ENCODE assay signal across 13 cellular contexts in genomic region chr5:71483355-71483754, GRCh38. TPM values are rescaled to one million over a fixed set of nuclear protein-coding genes. Genes with fewer than 3 reads are reported as not detected.
DNase-seq lines count a peak whose midpoint lies in the region; ATAC-seq and TF ChIP-seq lines count a peak whose summit lies in the region.
"Had no signal": no experiment of that assay in that cellular context is flagged by ENCODE, and none has a peak within 500 bp of the region (broad histone marks: within the 10 kb centered on the region; RNA-seq: fewer than 3 reads in every experiment).

No MANE protein-coding gene starts in this region.

- DNase-seq in DMS53 (lab: John Stamatoyannopoulos, UW) (peak; percentile 86), Panc1 (ENCODE audit: low read depth, low spot score) (peak; percentile 50), osteocyte (ENCODE audit: extremely low spot score, unreplicated experiment) (no peak), T1000 (lab: John Stamatoyannopoulos, UW) (no peak), NCI-H1092 treated with DMSO at 0.1 percent for 48 hours (lab: John Stamatoyannopoulos, UW) (no peak), NCI-H1436 (lab: John Stamatoyannopoulos, UW) (no peak)
- DNase-seq: activated CD4-positive, alpha-beta T cell treated with anti-CD3 and anti-CD28 coated beads for 4 hours; activated naive CD4-positive, alpha-beta T cell treated with anti-CD3 and anti-CD28 coated beads, Interleukin-2, amount 50 U/mL, for 16 hours; NCI-H2029 treated with DMSO at 0.1 percent for 48 hours; RPMI8226; small intestine had no signal

- no peaks in the 10 kb centered on the region for H3K27me3 ChIP-seq in Panc1 (ENCODE audit: control insufficient read depth, insufficient read depth, low read length)

- ATAC-seq in Panc1 (no peak; the same call in 1 of the 2 replicates), esophagus mucosa (peak; percentile 88), GM18909 (IDR thresholded peaks at IDR 0.05; ENCODE audit: poor library complexity, unreplicated experiment) (no peak)

- peaks cover 25% of the 10 kb centered on the region for H3K4me1 Mint-ChIP-seq in osteocyte (ENCODE audit: unreplicated experiment)

- in situ Hi-C loops in Panc1 (cut with HindIII; ENCODE audit: low pct_unique_long_range_greater_than_20kb, low sequenced_read_pairs): no loop called here

- H3K4me3 Mint-ChIP-seq in osteocyte (ENCODE audit: unreplicated experiment): no peak overlapping the region

- H3K9me3 ChIP-seq in Panc1 (ENCODE audit: control insufficient read depth, insufficient read depth, low read depth, low read length): no peaks in the 10 kb centered on the region

- intact Hi-C loops in Panc1 (cut with micrococcal nuclease; ENCODE audit: unreplicated experiment): no loop called here

- no peaks in the 10 kb centered on the region for H3K9me3 Mint-ChIP-seq in osteocyte (ENCODE audit: unreplicated experiment)

- POLR2A ChIA-PET in Panc1 (lab: Charles Lee): no interaction called here

- peak overlapping the region; percentile 39 for H3K27ac Mint-ChIP-seq in osteocyte (ENCODE audit: unreplicated experiment)

- H3K27me3 Mint-ChIP-seq in osteocyte (ENCODE audit: unreplicated experiment): no peaks in the 10 kb centered on the region

- TF ChIP-seq CTCF in Panc1 (IDR thresholded peaks at IDR 0.05): no peak
- no peak for TF ChIP-seq CTCF in osteocyte (IDR thresholded peaks at IDR 0.05)

- CTCF ChIA-PET in Panc1 (lab: Charles Lee): no interaction called here

- H3K36me3 ChIP-seq in Panc1 (ENCODE audit: control insufficient read depth, insufficient read depth, low read length): peaks cover 40% of the 10 kb centered on the region

- no peak overlapping the region for H3K27ac ChIP-seq in Panc1 (ENCODE audit: low read length)

- TSS peak; percentile 26 for BruUV-seq in Panc1 (replicated peaks; lab: Mats Ljungman, UMichigan)

- no peak overlapping the region for H3K4me3 ChIP-seq in Panc1 (ENCODE audit: low read depth in 2 of 2, low read length in 2 of 2)

- H3K36me3 Mint-ChIP-seq in osteocyte (ENCODE audit: unreplicated experiment): peaks cover 50% of the 10 kb centered on the region

- peaks cover 7% of the 10 kb centered on the region for H3K4me1 ChIP-seq in Panc1 (ENCODE audit: control insufficient read depth, insufficient read depth, low read length)

RNA-seq across cellular contexts. Expression of gene BDP1, which starts 27.9 kb away (rescaled TPM):
- total RNA-seq in Panc1 (2021; ENCODE audit: unreplicated experiment) (30.7 TPM), esophagus mucosa (14.1 TPM), osteocyte (23.6 and 23.7 TPM in 2 replicates)
- 6.7 TPM for polyA plus RNA-seq in Panc1 (2012; ENCODE audit: insufficient read length)

Comparison
In these comparisons a context has a peak if more than half of its experiments do, and no peak if none do; other contexts are left out.
1. DNase-seq: peak in DMS53 (single experiment) and Panc1 (single experiment); none in osteocyte (single experiment), T1000 (single experiment), NCI-H1092 treated with DMSO at 0.1 percent for 48 hours (single experiment) and NCI-H1436 (single experiment).